Comparison of ENCODE assay signal across 15 cellular contexts in genomic region chr6:134047124-134047523, GRCh38.
"Had no signal": no experiment of that assay in that cellular context is flagged by ENCODE, and none has a peak within 500 bp of the region (broad histone marks: within the 10 kb centered on the region; RNA-seq: fewer than 3 reads in every experiment).

No MANE protein-coding gene starts in this region.

- ATAC-seq: effector memory CD8-positive, alpha-beta T cell; natural killer cell had no signal

- H3K4me2 ChIP-seq: hepatocyte had no signal

- H3K27me3 ChIP-seq: esophagus muscularis mucosa, gastroesophageal sphincter, hepatocyte, stomach, thyroid gland, upper lobe of left lung, vagina had no signal

- H3K4me3 ChIP-seq: esophagus muscularis mucosa, gastroesophageal sphincter, hepatocyte, stomach, thyroid gland, upper lobe of left lung, vagina had no signal

- H3K9me3 ChIP-seq: esophagus muscularis mucosa, gastroesophageal sphincter, stomach, upper lobe of left lung, vagina had no signal

- H2AFZ ChIP-seq: hepatocyte had no signal

- DNase-seq: effector memory CD8-positive, alpha-beta T cell; glutamatergic neuron; mammary epithelial cell; natural killer cell; small intestine; stimulated activated CD4-positive, alpha-beta T cell treated with anti-CD3 and anti-CD28 coated beads, Interleukin-12 subunit alpha, Interleukin-12 subunit beta, amount 100 ng/mL, for 4 hours; stimulated activated naive CD4-positive, alpha-beta T cell; stomach; thyroid gland had no signal

- H3K36me3 ChIP-seq: gastroesophageal sphincter, stomach, thyroid gland, upper lobe of left lung, vagina had no signal

- H3K27ac ChIP-seq: epithelial cell of prostate, hepatocyte, stomach, thyroid gland, vagina had no signal

- H3K79me2 ChIP-seq: hepatocyte had no signal

- H3K4me1 ChIP-seq: thyroid gland, vagina had no signal
